In genomic region chr1:200976634-200977033, GRCh38 we compare ENCODE assay signal across 21 cellular contexts.
"Had no signal": no experiment of that assay in that cellular context is flagged by ENCODE, and none has a peak within 500 bp of the region (broad histone marks: within the 10 kb centered on the region; RNA-seq: fewer than 3 reads in every experiment).

No MANE protein-coding gene starts in this region.

- ATAC-seq: naive thymus-derived CD8-positive, alpha-beta T cell; right lobe of liver; stimulated activated naive CD8-positive, alpha-beta T cell treated with anti-CD3 and anti-CD28 coated beads, Interleukin-15, Interleukin-2, amounts not matched to agents 100 U/mL and 50 U/mL, for 24 hours had no signal

- H3K4me3 Mint-ChIP-seq: naive thymus-derived CD8-positive, alpha-beta T cell; nephron; neural crest cell; stimulated activated naive B cell treated with anti-CD40 and anti-IgM and Interleukin-4, amounts not matched to agents 10 μg/mL and 1 μg/mL and 100 μg/mL, for 72 hours had no signal

- H3K4me1 Mint-ChIP-seq: nephron, neural crest cell had no signal

- H3K27me3 Mint-ChIP-seq: naive thymus-derived CD8-positive, alpha-beta T cell; progenitor cell of endocrine pancreas; stimulated activated naive B cell treated with anti-CD40 and anti-IgM and Interleukin-4, amounts not matched to agents 10 μg/mL and 1 μg/mL and 100 μg/mL, for 72 hours had no signal

- H3K9me3 Mint-ChIP-seq: naive thymus-derived CD8-positive, alpha-beta T cell; stimulated activated naive B cell treated with anti-CD40 and anti-IgM and Interleukin-4, amounts not matched to agents 10 μg/mL and 1 μg/mL and 100 μg/mL, for 72 hours had no signal

- DNase-seq: islet precursor cell; left ventricle myocardium inferior; mesenchymal stem cell; occipital lobe; ovary; right lobe of liver; stimulated activated CD4-positive, alpha-beta T cell treated with anti-CD3 and anti-CD28 coated beads, Interleukin-1b, Interleukin-23, amount 100 ng/mL, for 48 hours; stimulated activated CD4-positive, alpha-beta T cell treated with anti-CD3 and anti-CD28 coated beads, Interleukin-2, amount 100 ng/mL, for 48 hours; stimulated activated CD4-positive, alpha-beta T cell treated with anti-CD3 and anti-CD28 coated beads, Interleukin-4, amount 100 ng/mL, for 4 hours; stimulated activated CD8-positive, alpha-beta memory T cell treated with anti-CD3 and anti-CD28 coated beads, Interleukin-4, amount 100 ng/mL, for 48 hours; stimulated activated naive B cell treated with anti-CD40 and anti-IgM and Interleukin-4, amounts not matched to agents 10 μg/mL and 1 μg/mL and 100 μg/mL, for 72 hours; stimulated activated naive CD8-positive, alpha-beta T cell treated with anti-CD3 and anti-CD28 coated beads, Interleukin-15, Interleukin-2, amounts not matched to agents 100 U/mL and 50 U/mL, for 24 hours; stomach; testis; thyroid gland; transverse colon; upper lobe of left lung had no signal

- H3K27ac Mint-ChIP-seq: nephron; progenitor cell of endocrine pancreas; stimulated activated naive B cell treated with anti-CD40 and anti-IgM and Interleukin-4, amounts not matched to agents 10 μg/mL and 1 μg/mL and 100 μg/mL, for 72 hours had no signal
